In genomic region chr15:90893175-90894090, GRCh38 we compare ENCODE assay signal across 12 cellular contexts. TPM values are rescaled to one million over a fixed set of nuclear protein-coding genes. Genes with fewer than 3 reads are reported as not detected.
DNase-seq lines count a peak whose midpoint lies in the region; ATAC-seq and TF ChIP-seq lines count a peak whose summit lies in the region.
"Had no signal": no experiment of that assay in that cellular context is flagged by ENCODE, and none has a peak within 500 bp of the region (broad histone marks: within the 10 kb centered on the region; RNA-seq: fewer than 3 reads in every experiment).

No MANE protein-coding gene starts in this region.

- peaks cover 6% of the 10 kb centered on the region for H3K4me1 Mint-ChIP-seq in stimulated activated naive CD8-positive, alpha-beta T cell treated with anti-CD3 and anti-CD28 coated beads, Interleukin-15, amount 100 ng/mL, for 72 hours
- peaks cover 26 to 36% of the 10 kb centered on the region in 2 donors for H3K4me1 Mint-ChIP-seq in stimulated activated naive B cell treated with anti-CD40 and anti-IgM and Interleukin-4, amounts not matched to agents 10 μg/mL and 1 μg/mL and 100 μg/mL, for 72 hours

- DNase-seq in cardiac muscle cell (ENCODE audit: low read depth in 1 of 2, low spot score in 1 of 2) (no peak), heart left ventricle (no peak), SHP77 (lab: John Stamatoyannopoulos, UW) (peak; percentile 70 to 80)
- DNase-seq in stimulated activated naive CD8-positive, alpha-beta T cell treated with anti-CD3 and anti-CD28 coated beads, Interleukin-15, amount 100 ng/mL, for 72 hours: peak in 1 of 2 donors; percentile 30
- DNase-seq in stimulated activated naive B cell treated with anti-CD40 and anti-IgM and Interleukin-4, amounts not matched to agents 10 μg/mL and 1 μg/mL and 100 μg/mL, for 72 hours: no peak
- DNase-seq: activated T-cell treated with anti-CD3 and anti-CD28 coated beads, Interleukin-2, amount 50 U/mL, for 4 hours; body of pancreas; NCI-H1105; NK-92 treated with Interleukin-12 subunit alpha and Interleukin-12 subunit beta, amount 100 ng/mL, for 24 hours; upper lobe of right lung had no signal

- TF ChIP-seq CTCF in cardiac muscle cell (IDR thresholded peaks at IDR 0.05; ENCODE audit: low read depth, low read length) (peak; percentile 14), heart left ventricle (IDR thresholded peaks at IDR 0.05) (peak in 3 of 12 donors; percentile 10 to 18 (median 15))

- H3K27me3 ChIP-seq in cardiac muscle cell (no peaks in the 10 kb centered on the region), heart left ventricle (no peaks in the 10 kb centered on the region)
- H3K27me3 ChIP-seq: body of pancreas, upper lobe of right lung had no signal

- no peak overlapping the region for H3K4me3 Mint-ChIP-seq in stimulated activated naive CD8-positive, alpha-beta T cell treated with anti-CD3 and anti-CD28 coated beads, Interleukin-15, amount 100 ng/mL, for 72 hours
- no peak overlapping the region for H3K4me3 Mint-ChIP-seq in stimulated activated naive B cell treated with anti-CD40 and anti-IgM and Interleukin-4, amounts not matched to agents 10 μg/mL and 1 μg/mL and 100 μg/mL, for 72 hours
- H3K4me3 Mint-ChIP-seq: activated T-cell treated with anti-CD3 and anti-CD28 coated beads, Interleukin-2, amount 50 U/mL, for 4 hours had no signal

- H3K4me3 ChIP-seq in cardiac muscle cell (no peak overlapping the region), heart left ventricle (no peak overlapping the region)
- H3K4me3 ChIP-seq: body of pancreas, upper lobe of right lung had no signal

- H3K4me1 ChIP-seq in cardiac muscle cell (ENCODE audit: low read depth) (no peaks in the 10 kb centered on the region), heart left ventricle (peaks cover 0 to under 1% (median 0%) of the 10 kb centered on the region in 12 donors)
- H3K4me1 ChIP-seq: body of pancreas, upper lobe of right lung had no signal

- WGBS in heart left ventricle, 4 donors: 92 to 96% (median 94%) methylated on average over 24 to 33 of the region's 33 CpGs

- no peak for TF ChIP-seq POLR2A in heart left ventricle (IDR thresholded peaks at IDR 0.05)

- no peak for ATAC-seq in heart left ventricle
- ATAC-seq in stimulated activated naive CD8-positive, alpha-beta T cell treated with anti-CD3 and anti-CD28 coated beads, Interleukin-15, amount 100 ng/mL, for 72 hours: peak; percentile 22
- no peak for ATAC-seq in HG03469 (IDR thresholded peaks at IDR 0.05; ENCODE audit: unreplicated experiment)
- ATAC-seq in stimulated activated naive B cell treated with anti-CD40 and anti-IgM and Interleukin-4, amounts not matched to agents 10 μg/mL and 1 μg/mL and 100 μg/mL, for 72 hours (replicated peaks): no peak
- ATAC-seq: activated T-cell treated with anti-CD3 and anti-CD28 coated beads, Interleukin-2, amount 50 U/mL, for 4 hours; body of pancreas; upper lobe of right lung had no signal

- H3K27ac Mint-ChIP-seq in stimulated activated naive CD8-positive, alpha-beta T cell treated with anti-CD3 and anti-CD28 coated beads, Interleukin-15, amount 100 ng/mL, for 72 hours: peak overlapping the region in 1 of 2 donors; percentile 42
- no peak overlapping the region for H3K27ac Mint-ChIP-seq in stimulated activated naive B cell treated with anti-CD40 and anti-IgM and Interleukin-4, amounts not matched to agents 10 μg/mL and 1 μg/mL and 100 μg/mL, for 72 hours

- H3K27ac ChIP-seq in cardiac muscle cell (no peak overlapping the region), heart left ventricle (no peak overlapping the region)
- H3K27ac ChIP-seq: body of pancreas, epithelial cell of prostate, upper lobe of right lung had no signal

- peaks cover 10 to 25% of the 10 kb centered on the region in 2 donors for H3K36me3 Mint-ChIP-seq in stimulated activated naive B cell treated with anti-CD40 and anti-IgM and Interleukin-4, amounts not matched to agents 10 μg/mL and 1 μg/mL and 100 μg/mL, for 72 hours

- intact Hi-C loops in heart left ventricle (cut with DNase I): no loop called here

- H3K36me3 ChIP-seq in cardiac muscle cell: no peaks in the 10 kb centered on the region
- H3K36me3 ChIP-seq in heart left ventricle: peaks cover 6 to 82% (median 74%) of the 10 kb centered on the region in 9 donors

- no peaks in the 10 kb centered on the region for H3K9me3 Mint-ChIP-seq in stimulated activated naive CD8-positive, alpha-beta T cell treated with anti-CD3 and anti-CD28 coated beads, Interleukin-15, amount 100 ng/mL, for 72 hours
- H3K9me3 Mint-ChIP-seq in stimulated activated naive B cell treated with anti-CD40 and anti-IgM and Interleukin-4, amounts not matched to agents 10 μg/mL and 1 μg/mL and 100 μg/mL, for 72 hours: peaks cover 0 to 2% of the 10 kb centered on the region in 2 donors
- H3K9me3 Mint-ChIP-seq: activated T-cell treated with anti-CD3 and anti-CD28 coated beads, Interleukin-2, amount 50 U/mL, for 4 hours had no signal

- no peaks in the 10 kb centered on the region for H3K27me3 Mint-ChIP-seq in stimulated activated naive CD8-positive, alpha-beta T cell treated with anti-CD3 and anti-CD28 coated beads, Interleukin-15, amount 100 ng/mL, for 72 hours
- H3K27me3 Mint-ChIP-seq in stimulated activated naive B cell treated with anti-CD40 and anti-IgM and Interleukin-4, amounts not matched to agents 10 μg/mL and 1 μg/mL and 100 μg/mL, for 72 hours: no peaks in the 10 kb centered on the region

- no peaks in the 10 kb centered on the region for H3K9me3 ChIP-seq in cardiac muscle cell (ENCODE audit: low read depth)
- H3K9me3 ChIP-seq in heart left ventricle: no peaks in the 10 kb centered on the region
- H3K9me3 ChIP-seq: body of pancreas, upper lobe of right lung had no signal

RNA-seq across cellular contexts. Expression of gene FES, which starts 9.1 kb away (rescaled TPM):
- total RNA-seq in cardiac muscle cell (13.3 and 19.8 TPM in 2 replicates), heart left ventricle (10 to 100 TPM; 10.7 to 37.5 (median 15.9) TPM)
- polyA plus RNA-seq in cardiac muscle cell (5.4 and 12.7 TPM in 2 replicates), heart left ventricle (10 to 100 TPM; 15.6 to 16.4 TPM)

RNA-seq across cellular contexts. Expression of gene MAN2A2, which starts 9.7 kb away (rescaled TPM):
- 31.9 and 53.0 TPM in 2 replicates for total RNA-seq in cardiac muscle cell
- 54.3 and 66.3 TPM in 2 replicates for polyA plus RNA-seq in cardiac muscle cell
- total RNA-seq in heart left ventricle: 100 to 1,000 TPM in 3 of 9 donors, 10 to 100 TPM in 6; 62.2 to 145 (median 89.0) TPM
- 10 to 100 TPM; 38.7 to 42.3 TPM for polyA plus RNA-seq in heart left ventricle

RNA-seq across cellular contexts. Expression of gene FURIN, which starts 25.0 kb away (rescaled TPM):
- total RNA-seq in cardiac muscle cell (66.3 and 79.6 TPM in 2 replicates), heart left ventricle (100 to 1,000 TPM in 2 of 9 donors, 10 to 100 TPM in 7; 38.7 to 122 (median 64.8) TPM)
- polyA plus RNA-seq in cardiac muscle cell (57.7 and 69.3 TPM in 2 replicates), heart left ventricle (100 to 1,000 TPM in 1 of 2 donors, 10 to 100 TPM in 1; 37.2 to 174 TPM)

RNA-seq across cellular contexts. Expression of gene HDDC3, which starts 38.9 kb away (rescaled TPM):
- 31.2 and 32.5 TPM in 2 replicates for total RNA-seq in cardiac muscle cell
- polyA plus RNA-seq in cardiac muscle cell: 22.5 and 24.9 TPM in 2 replicates
- total RNA-seq in heart left ventricle: 10 to 100 TPM; 10.9 to 19.9 (median 15.2) TPM
- polyA plus RNA-seq in heart left ventricle: 10 to 100 TPM; 13.9 to 16.8 TPM

RNA-seq across cellular contexts. Expression of gene UNC45A, which starts 41.7 kb away (rescaled TPM):
- 61.8 and 68.2 TPM in 2 replicates for total RNA-seq in cardiac muscle cell
- 52.5 and 61.1 TPM in 2 replicates for polyA plus RNA-seq in cardiac muscle cell
- total RNA-seq in heart left ventricle: 10 to 100 TPM; 12.0 to 34.0 (median 21.9) TPM
- 10 to 100 TPM; 20.0 to 24.9 TPM for polyA plus RNA-seq in heart left ventricle

Comparison
In these comparisons a context has a peak if more than half of its experiments do, and no peak if none do; other contexts are left out.
1. DNase-seq: peak in SHP77 (2 of 2); none in cardiac muscle cell (0 of 2), heart left ventricle (0 of 5) and stimulated activated naive B cell treated with anti-CD40 and anti-IgM and Interleukin-4, amounts not matched to agents 10 μg/mL and 1 μg/mL and 100 μg/mL, for 72 hours (single experiment).